ENCODE assay signal across 31 cellular contexts in the genomic region with DNA sequence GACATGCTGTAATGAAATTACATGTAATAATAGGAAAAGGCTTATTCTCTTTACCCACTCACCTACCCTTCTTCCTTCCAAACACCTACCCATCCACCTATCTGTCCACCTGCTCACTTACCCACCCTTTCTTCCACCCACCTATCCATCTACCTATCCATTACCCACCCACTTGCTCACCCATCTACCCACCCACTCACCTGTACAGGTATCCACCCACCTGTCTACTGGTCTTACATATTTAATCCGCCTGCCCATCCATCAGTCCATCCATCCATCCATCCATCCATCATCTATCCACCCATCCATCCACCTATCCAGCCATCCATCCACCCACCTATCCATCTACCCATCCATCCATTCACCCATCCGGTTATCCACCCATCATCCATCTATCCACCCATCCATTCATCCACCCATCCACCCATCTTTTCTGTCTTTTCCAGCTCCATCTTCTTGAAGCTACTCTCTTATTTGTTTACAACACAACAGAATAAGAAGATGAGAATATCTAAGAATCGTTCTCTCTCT.
"Had no signal": no experiment of that assay in that cellular context is flagged by ENCODE, and none has a peak within 500 bp of the region (broad histone marks: within the 10 kb centered on the region; RNA-seq: fewer than 3 reads in every experiment).

No MANE protein-coding gene starts in this region.

- H3K36me3 Mint-ChIP-seq: natural killer cell, neural progenitor cell had no signal

- H3K36me3 ChIP-seq: neural progenitor cell, ovary, right lobe of liver, spleen, suprapubic skin, tibial artery, upper lobe of right lung, uterus had no signal

- H3K4me3 ChIP-seq: neural progenitor cell, ovary, psoas muscle, right lobe of liver, skin epidermis, smooth muscle cell, spleen, suprapubic skin, testis, tibial artery, upper lobe of right lung, uterus had no signal

- H3K4me3 Mint-ChIP-seq: natural killer cell; nephron; neural progenitor cell; stimulated activated memory B cell treated with anti-CD40 and anti-IgM and Interleukin-4, amounts not matched to agents 10 μg/mL and 1 μg/mL and 100 μg/mL, for 72 hours; stimulated activated naive CD8-positive, alpha-beta T cell treated with anti-CD3 and anti-CD28 coated beads, Interleukin-15, amount 100 ng/mL, for 72 hours had no signal

- H3K9me3 ChIP-seq: ovary, psoas muscle, right lobe of liver, spleen, suprapubic skin, testis, tibial artery, upper lobe of right lung, uterus had no signal

- H3K27me3 ChIP-seq: ovary, right lobe of liver, spleen, suprapubic skin, testis, tibial artery, upper lobe of right lung, uterus had no signal

- H3K27me3 Mint-ChIP-seq: naive thymus-derived CD4-positive, alpha-beta T cell; stimulated activated memory B cell treated with anti-CD40 and anti-IgM and Interleukin-4, amounts not matched to agents 10 μg/mL and 1 μg/mL and 100 μg/mL, for 72 hours; stimulated activated naive CD8-positive, alpha-beta T cell treated with anti-CD3 and anti-CD28 coated beads, Interleukin-15, amount 100 ng/mL, for 72 hours had no signal

- H3K27ac Mint-ChIP-seq: naive thymus-derived CD4-positive, alpha-beta T cell; natural killer cell; nephron; neural progenitor cell; progenitor cell of endocrine pancreas; stimulated activated memory B cell treated with anti-CD40 and anti-IgM and Interleukin-4, amounts not matched to agents 10 μg/mL and 1 μg/mL and 100 μg/mL, for 72 hours; stimulated activated naive CD8-positive, alpha-beta T cell treated with anti-CD3 and anti-CD28 coated beads, Interleukin-15, amount 100 ng/mL, for 72 hours had no signal

- H3K9me3 Mint-ChIP-seq: naive thymus-derived CD4-positive, alpha-beta T cell; natural killer cell; nephron; neural progenitor cell; stimulated activated naive CD8-positive, alpha-beta T cell treated with anti-CD3 and anti-CD28 coated beads, Interleukin-15, amount 100 ng/mL, for 72 hours had no signal

- H3K4me1 Mint-ChIP-seq: natural killer cell; stimulated activated memory B cell treated with anti-CD40 and anti-IgM and Interleukin-4, amounts not matched to agents 10 μg/mL and 1 μg/mL and 100 μg/mL, for 72 hours; stimulated activated naive CD8-positive, alpha-beta T cell treated with anti-CD3 and anti-CD28 coated beads, Interleukin-15, amount 100 ng/mL, for 72 hours had no signal

- DNase-seq: naive thymus-derived CD4-positive, alpha-beta T cell; natural killer cell; occipital lobe; ovary; posterior cingulate gyrus; psoas muscle; right cardiac atrium; right lobe of liver; spleen; stimulated activated CD4-positive, alpha-beta T cell treated with anti-CD3 and anti-CD28 coated beads, Interleukin-12 subunit alpha, Interleukin-12 subunit beta, amount 100 ng/mL, for 4 hours; stimulated activated CD4-positive, alpha-beta T cell treated with anti-CD3 and anti-CD28 coated beads, Interleukin-1b, Interleukin-23, amount 100 ng/mL, for 48 hours; stimulated activated CD4-positive, alpha-beta T cell treated with anti-CD3 and anti-CD28 coated beads, Interleukin-4, amount 100 ng/mL, for 1 hour; stimulated activated CD4-positive, alpha-beta T cell treated with anti-CD3 and anti-CD28 coated beads, Interleukin-4, amount 100 ng/mL, for 4 hours; stimulated activated CD8-positive, alpha-beta memory T cell treated with anti-CD3 and anti-CD28 coated beads, Interleukin-4, amount 100 ng/mL, for 48 hours; stimulated activated naive CD4-positive, alpha-beta T cell; stimulated activated naive CD8-positive, alpha-beta T cell treated with anti-CD3 and anti-CD28 coated beads, Interleukin-15, amount 100 ng/mL, for 72 hours; stimulated activated naive CD8-positive, alpha-beta T cell treated with anti-CD3 and anti-CD28 coated beads, Interleukin-15, Interleukin-2, amounts not matched to agents 100 U/mL and 50 U/mL, for 24 hours; substantia nigra; testis; tibial artery; trophoblast cell; upper lobe of right lung; uterus had no signal

- H3K4me1 ChIP-seq: parathyroid adenoma, psoas muscle, right lobe of liver, spleen, testis, upper lobe of right lung, uterus had no signal

- H3K27ac ChIP-seq: neural progenitor cell, ovary, parathyroid adenoma, psoas muscle, right lobe of liver, skin epidermis, spleen, suprapubic skin, testis, tibial artery, upper lobe of right lung, uterus had no signal
